ENCODE assay signal across 1 cellular context in the genomic region with DNA sequence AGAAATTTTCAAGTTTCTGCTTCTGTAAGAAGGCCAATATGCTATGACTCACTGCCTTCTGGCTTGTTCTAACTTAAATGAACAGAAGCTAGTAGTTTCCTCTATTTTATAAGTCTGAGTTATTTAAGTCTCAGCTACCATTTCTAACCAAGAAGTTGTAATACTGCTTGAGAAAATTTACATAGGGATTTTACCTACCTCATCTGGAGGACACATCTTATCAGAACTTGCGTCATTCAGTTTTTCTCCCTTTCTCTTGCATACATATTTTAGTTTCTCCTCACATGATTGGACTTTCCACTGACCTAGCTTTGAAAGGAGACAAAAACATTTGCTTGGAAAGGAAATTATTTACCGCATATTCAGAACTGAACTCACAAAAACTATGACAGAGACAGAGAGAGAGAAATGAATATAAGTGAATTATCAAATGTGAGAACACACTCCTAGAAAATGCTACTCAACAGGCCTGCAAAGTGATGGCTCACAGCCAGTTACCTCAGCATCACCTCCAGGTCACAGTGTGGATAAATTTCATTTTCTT.
TF ChIP-seq lines count a peak whose summit lies in the region.

No MANE protein-coding gene starts in this region.

TF ChIP-seq in K562, 482 proteins besides CTCF, POLR2A, EP300 and RAD21 (continued from another document):
- TF ChIP-seq, protein P1, sequence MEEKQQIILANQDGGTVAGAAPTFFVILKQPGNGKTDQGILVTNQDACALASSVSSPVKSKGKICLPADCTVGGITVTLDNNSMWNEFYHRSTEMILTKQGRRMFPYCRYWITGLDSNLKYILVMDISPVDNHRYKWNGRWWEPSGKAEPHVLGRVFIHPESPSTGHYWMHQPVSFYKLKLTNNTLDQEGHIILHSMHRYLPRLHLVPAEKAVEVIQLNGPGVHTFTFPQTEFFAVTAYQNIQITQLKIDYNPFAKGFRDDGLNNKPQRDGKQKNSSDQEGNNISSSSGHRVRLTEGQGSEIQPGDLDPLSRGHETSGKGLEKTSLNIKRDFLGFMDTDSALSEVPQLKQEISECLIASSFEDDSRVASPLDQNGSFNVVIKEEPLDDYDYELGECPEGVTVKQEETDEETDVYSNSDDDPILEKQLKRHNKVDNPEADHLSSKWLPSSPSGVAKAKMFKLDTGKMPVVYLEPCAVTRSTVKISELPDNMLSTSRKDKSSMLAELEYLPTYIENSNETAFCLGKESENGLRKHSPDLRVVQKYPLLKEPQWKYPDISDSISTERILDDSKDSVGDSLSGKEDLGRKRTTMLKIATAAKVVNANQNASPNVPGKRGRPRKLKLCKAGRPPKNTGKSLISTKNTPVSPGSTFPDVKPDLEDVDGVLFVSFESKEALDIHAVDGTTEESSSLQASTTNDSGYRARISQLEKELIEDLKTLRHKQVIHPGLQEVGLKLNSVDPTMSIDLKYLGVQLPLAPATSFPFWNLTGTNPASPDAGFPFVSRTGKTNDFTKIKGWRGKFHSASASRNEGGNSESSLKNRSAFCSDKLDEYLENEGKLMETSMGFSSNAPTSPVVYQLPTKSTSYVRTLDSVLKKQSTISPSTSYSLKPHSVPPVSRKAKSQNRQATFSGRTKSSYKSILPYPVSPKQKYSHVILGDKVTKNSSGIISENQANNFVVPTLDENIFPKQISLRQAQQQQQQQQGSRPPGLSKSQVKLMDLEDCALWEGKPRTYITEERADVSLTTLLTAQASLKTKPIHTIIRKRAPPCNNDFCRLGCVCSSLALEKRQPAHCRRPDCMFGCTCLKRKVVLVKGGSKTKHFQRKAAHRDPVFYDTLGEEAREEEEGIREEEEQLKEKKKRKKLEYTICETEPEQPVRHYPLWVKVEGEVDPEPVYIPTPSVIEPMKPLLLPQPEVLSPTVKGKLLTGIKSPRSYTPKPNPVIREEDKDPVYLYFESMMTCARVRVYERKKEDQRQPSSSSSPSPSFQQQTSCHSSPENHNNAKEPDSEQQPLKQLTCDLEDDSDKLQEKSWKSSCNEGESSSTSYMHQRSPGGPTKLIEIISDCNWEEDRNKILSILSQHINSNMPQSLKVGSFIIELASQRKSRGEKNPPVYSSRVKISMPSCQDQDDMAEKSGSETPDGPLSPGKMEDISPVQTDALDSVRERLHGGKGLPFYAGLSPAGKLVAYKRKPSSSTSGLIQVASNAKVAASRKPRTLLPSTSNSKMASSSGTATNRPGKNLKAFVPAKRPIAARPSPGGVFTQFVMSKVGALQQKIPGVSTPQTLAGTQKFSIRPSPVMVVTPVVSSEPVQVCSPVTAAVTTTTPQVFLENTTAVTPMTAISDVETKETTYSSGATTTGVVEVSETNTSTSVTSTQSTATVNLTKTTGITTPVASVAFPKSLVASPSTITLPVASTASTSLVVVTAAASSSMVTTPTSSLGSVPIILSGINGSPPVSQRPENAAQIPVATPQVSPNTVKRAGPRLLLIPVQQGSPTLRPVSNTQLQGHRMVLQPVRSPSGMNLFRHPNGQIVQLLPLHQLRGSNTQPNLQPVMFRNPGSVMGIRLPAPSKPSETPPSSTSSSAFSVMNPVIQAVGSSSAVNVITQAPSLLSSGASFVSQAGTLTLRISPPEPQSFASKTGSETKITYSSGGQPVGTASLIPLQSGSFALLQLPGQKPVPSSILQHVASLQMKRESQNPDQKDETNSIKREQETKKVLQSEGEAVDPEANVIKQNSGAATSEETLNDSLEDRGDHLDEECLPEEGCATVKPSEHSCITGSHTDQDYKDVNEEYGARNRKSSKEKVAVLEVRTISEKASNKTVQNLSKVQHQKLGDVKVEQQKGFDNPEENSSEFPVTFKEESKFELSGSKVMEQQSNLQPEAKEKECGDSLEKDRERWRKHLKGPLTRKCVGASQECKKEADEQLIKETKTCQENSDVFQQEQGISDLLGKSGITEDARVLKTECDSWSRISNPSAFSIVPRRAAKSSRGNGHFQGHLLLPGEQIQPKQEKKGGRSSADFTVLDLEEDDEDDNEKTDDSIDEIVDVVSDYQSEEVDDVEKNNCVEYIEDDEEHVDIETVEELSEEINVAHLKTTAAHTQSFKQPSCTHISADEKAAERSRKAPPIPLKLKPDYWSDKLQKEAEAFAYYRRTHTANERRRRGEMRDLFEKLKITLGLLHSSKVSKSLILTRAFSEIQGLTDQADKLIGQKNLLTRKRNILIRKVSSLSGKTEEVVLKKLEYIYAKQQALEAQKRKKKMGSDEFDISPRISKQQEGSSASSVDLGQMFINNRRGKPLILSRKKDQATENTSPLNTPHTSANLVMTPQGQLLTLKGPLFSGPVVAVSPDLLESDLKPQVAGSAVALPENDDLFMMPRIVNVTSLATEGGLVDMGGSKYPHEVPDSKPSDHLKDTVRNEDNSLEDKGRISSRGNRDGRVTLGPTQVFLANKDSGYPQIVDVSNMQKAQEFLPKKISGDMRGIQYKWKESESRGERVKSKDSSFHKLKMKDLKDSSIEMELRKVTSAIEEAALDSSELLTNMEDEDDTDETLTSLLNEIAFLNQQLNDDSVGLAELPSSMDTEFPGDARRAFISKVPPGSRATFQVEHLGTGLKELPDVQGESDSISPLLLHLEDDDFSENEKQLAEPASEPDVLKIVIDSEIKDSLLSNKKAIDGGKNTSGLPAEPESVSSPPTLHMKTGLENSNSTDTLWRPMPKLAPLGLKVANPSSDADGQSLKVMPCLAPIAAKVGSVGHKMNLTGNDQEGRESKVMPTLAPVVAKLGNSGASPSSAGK (IDR thresholded peaks at IDR 0.05) = no peak
